8 cellular contexts compared by ENCODE assay signal in the genomic region with DNA sequence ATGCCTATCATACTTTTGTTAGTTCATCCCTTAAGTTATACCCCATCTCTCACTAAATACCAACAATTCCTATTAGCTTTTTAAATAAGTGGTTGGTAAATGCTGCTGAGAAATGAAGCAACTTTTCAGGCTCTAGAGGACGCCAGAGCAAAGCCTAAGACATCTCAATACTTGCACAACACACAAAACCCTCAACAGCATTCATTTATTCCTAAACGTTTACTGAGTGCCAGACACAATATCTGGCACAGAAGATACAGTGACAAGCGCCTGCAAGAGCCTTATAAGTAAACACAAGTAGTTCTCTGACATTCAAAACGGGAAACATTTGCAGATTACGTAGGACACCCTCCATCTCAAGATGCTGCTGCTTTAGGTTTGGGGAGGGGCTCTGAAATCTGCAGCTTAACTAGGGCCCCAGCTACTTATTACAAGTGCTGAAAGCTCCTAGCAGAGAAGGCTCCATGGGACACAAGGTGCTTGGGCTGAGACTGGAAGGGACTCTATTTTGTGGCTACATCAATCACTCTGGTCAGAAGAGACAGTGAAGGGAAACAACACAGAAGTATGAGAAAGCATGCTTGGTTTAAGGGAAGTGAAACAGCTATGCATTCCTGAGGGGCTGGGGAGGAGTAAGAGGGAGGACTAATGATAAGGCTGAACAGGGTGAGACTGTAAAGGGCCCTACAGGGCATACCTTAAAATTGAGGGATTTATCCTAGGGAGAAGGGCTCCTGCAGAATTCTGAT.
DNase-seq lines count a peak whose midpoint lies in the region; ATAC-seq lines count a peak whose summit lies in the region.

No MANE protein-coding gene starts in this region.

- no peak overlapping the region for H3K4me3 ChIP-seq in SJCRH30

- intact Hi-C loops in left ventricle myocardium superior (cut with micrococcal nuclease) = no loop called here

- DNase-seq in DMS 273 (lab: John Stamatoyannopoulos, UW; ENCODE audit: unreplicated experiment) = peak; percentile 20
- no peak for DNase-seq in DMS 273 treated with DMSO at 0.1 percent for 48 hours (lab: John Stamatoyannopoulos, UW)
- DNase-seq in NCI-H524 treated with DMSO at 0.1 percent for 48 hours (lab: John Stamatoyannopoulos, UW) = peak; percentile 44
- DNase-seq in left ventricle myocardium superior = no peak
- DNase-seq in SJCRH30 = no peak
- DNase-seq in NK-92 treated with Interleukin-12 subunit alpha and Interleukin-12 subunit beta, amount 100 ng/mL, for 24 hours (lab: John Stamatoyannopoulos, UW) = no peak
- no peak for DNase-seq in NCI-H2029 treated with DMSO at 0.1 percent for 48 hours (lab: John Stamatoyannopoulos, UW)

- H3K27ac ChIP-seq in SJCRH30 = no peak overlapping the region

- no peaks in the 10 kb centered on the region for H3K36me3 ChIP-seq in SJCRH30

- no peaks in the 10 kb centered on the region for H3K9me3 ChIP-seq in SJCRH30 (replicated peaks)

- H3K27me3 ChIP-seq in SJCRH30 = no peaks in the 10 kb centered on the region

- ATAC-seq in HG02642 (IDR thresholded peaks at IDR 0.05; ENCODE audit: poor library complexity, unreplicated experiment) = peak; percentile 72
- ATAC-seq in left ventricle myocardium superior = peak; percentile 51

- no peaks in the 10 kb centered on the region for H3K4me1 ChIP-seq in SJCRH30

Comparison
In these comparisons a context has a peak if more than half of its experiments do, and no peak if none do; other contexts are left out.
1. DNase-seq: peak in DMS 273 (single experiment) and NCI-H524 treated with DMSO at 0.1 percent for 48 hours (single experiment); none in DMS 273 treated with DMSO at 0.1 percent for 48 hours (single experiment), left ventricle myocardium superior (single experiment), SJCRH30 (0 of 2), NK-92 treated with Interleukin-12 subunit alpha and Interleukin-12 subunit beta, amount 100 ng/mL, for 24 hours (single experiment) and NCI-H2029 treated with DMSO at 0.1 percent for 48 hours (single experiment).